Comparison of ENCODE assay signal across 22 cellular contexts in genomic region chr3:29389362-29389761, GRCh38.
"Had no signal": no experiment of that assay in that cellular context is flagged by ENCODE, and none has a peak within 500 bp of the region (broad histone marks: within the 10 kb centered on the region; RNA-seq: fewer than 3 reads in every experiment).

No MANE protein-coding gene starts in this region.

- H3K4me2 ChIP-seq: KMS-11 had no signal

- H3K4me1 Mint-ChIP-seq: IgD-negative memory B cell had no signal

- H3K4me3 ChIP-seq: K562 had no signal

- H3K27ac Mint-ChIP-seq: IgD-negative memory B cell had no signal

- H3K9ac ChIP-seq: KMS-11 had no signal

- ATAC-seq: K562, Panc1, PC-3 had no signal

- H3K27me3 Mint-ChIP-seq: IgD-negative memory B cell had no signal

- FAIRE-seq: K562 had no signal

- H3K27ac ChIP-seq: KMS-11, RWPE1 had no signal

- DNase-seq: Kasumi-1, MM.1S, NCI-H1092 treated with DMSO at 0.1 percent for 48 hours, NCI-H1436, NCI-H187, NCI-H2029, NCI-H2081 treated with DMSO at 0.1 percent for 48 hours, NCI-H2171, NCI-H226, NCI-H446, NCI-H510A, NCI-H524 treated with DMSO at 0.1 percent for 48 hours, NCI-H69, NCI-H774, PC-3, SHP77, T-helper 1 cell had no signal

- H3K36me3 Mint-ChIP-seq: IgD-negative memory B cell had no signal
